In the genomic region with DNA sequence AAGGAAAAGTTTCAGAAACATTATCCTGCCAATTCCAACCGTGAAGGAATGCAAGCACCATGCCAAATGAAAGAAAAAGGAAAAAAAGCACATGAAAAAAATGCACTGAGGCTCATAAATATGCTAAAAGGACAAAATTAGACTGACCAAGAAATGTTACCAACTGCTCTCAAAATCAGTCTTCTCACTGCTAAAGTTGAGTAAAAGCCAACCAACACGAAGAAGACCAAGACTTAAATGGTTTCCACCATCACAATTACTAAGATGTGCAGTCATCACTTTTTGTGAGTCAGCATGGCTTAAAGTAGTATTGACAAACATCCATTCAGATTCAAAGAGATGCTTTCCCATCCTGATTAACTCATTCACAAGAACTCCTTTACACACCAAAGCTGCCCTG, we compare ENCODE assay signal across 28 cellular contexts. TPM values are rescaled to one million over a fixed set of nuclear protein-coding genes. Genes with fewer than 3 reads are reported as not detected.
DNase-seq lines count a peak whose midpoint lies in the region; ATAC-seq, FAIRE-seq and TF ChIP-seq lines count a peak whose summit lies in the region.
"Had no signal": no experiment of that assay in that cellular context is flagged by ENCODE, and none has a peak within 500 bp of the region (broad histone marks: within the 10 kb centered on the region; RNA-seq: fewer than 3 reads in every experiment).

No MANE protein-coding gene starts in this region.

- H3K4me3 Mint-ChIP-seq in activated T-cell treated with anti-CD3 and anti-CD28 coated beads, Interleukin-2, amount 50 U/mL, for 72 hours: no peak overlapping the region
- no peak overlapping the region for H3K4me3 Mint-ChIP-seq in astrocyte (ENCODE audit: unreplicated experiment)
- H3K4me3 Mint-ChIP-seq: activated naive CD4-positive, alpha-beta T cell treated with anti-CD3 and anti-CD28 coated beads, Interleukin-2, amount 50 U/mL, for 24 hours; central memory CD8-positive, alpha-beta T cell; natural killer cell had no signal

- H2AFZ ChIP-seq in astrocyte (ENCODE audit: low read depth, low read length): no peak overlapping the region

- peaks cover 3% of the 10 kb centered on the region for H3K4me1 ChIP-seq in astrocyte (ENCODE audit: insufficient read depth, low read length)
- H3K4me1 ChIP-seq in ovary (ENCODE audit: insufficient read depth): no peaks in the 10 kb centered on the region

- TF ChIP-seq POLR2A in ovary (IDR thresholded peaks at IDR 0.05): no peak

- peaks cover 4 to 10% of the 10 kb centered on the region in 2 donors for H3K36me3 Mint-ChIP-seq in activated T-cell treated with anti-CD3 and anti-CD28 coated beads, Interleukin-2, amount 50 U/mL, for 72 hours (ENCODE audit: insufficient read depth in 2 of 2)
- peaks cover 3% of the 10 kb centered on the region for H3K36me3 Mint-ChIP-seq in astrocyte (ENCODE audit: low read depth, unreplicated experiment)
- H3K36me3 Mint-ChIP-seq: natural killer cell had no signal

- WGBS in ovary, 3 donors: 5 to 8% (median 7%) methylated on average over 2 of the region's 2 CpGs

- TF ChIP-seq EP300 in ovary (IDR thresholded peaks at IDR 0.05): no peak

- H3K27ac Mint-ChIP-seq in activated T-cell treated with anti-CD3 and anti-CD28 coated beads, Interleukin-2, amount 50 U/mL, for 72 hours: no peak overlapping the region
- no peak overlapping the region for H3K27ac Mint-ChIP-seq in astrocyte (ENCODE audit: unreplicated experiment)
- H3K27ac Mint-ChIP-seq: activated naive CD4-positive, alpha-beta T cell treated with anti-CD3 and anti-CD28 coated beads, Interleukin-2, amount 50 U/mL, for 24 hours; activated T-helper 2 cell treated with anti-CD3 and anti-CD28 coated beads, Interferon-gamma antibody, Interleukin-2, Interleukin-4, amounts not matched to agents 10 μg/mL and 5 μg/mL and 100 μg/mL, durations not matched to agents 14 hours and 24 hours and 36 hours; natural killer cell had no signal

- no peak for FAIRE-seq in astrocyte (lab: Jason Lieb, UNC)
- FAIRE-seq: A204.1, kidney had no signal

- ATAC-seq in activated T-cell treated with anti-CD3 and anti-CD28 coated beads, Interleukin-2, amount 50 U/mL, for 72 hours (replicated peaks in 1 of 2): peak; percentile 51 to 88
- ATAC-seq: natural killer cell had no signal

- no peaks in the 10 kb centered on the region for H3K27me3 Mint-ChIP-seq in activated T-cell treated with anti-CD3 and anti-CD28 coated beads, Interleukin-2, amount 50 U/mL, for 72 hours (ENCODE audit: low read depth)
- no peaks in the 10 kb centered on the region for H3K27me3 Mint-ChIP-seq in astrocyte (ENCODE audit: low read depth, unreplicated experiment)
- H3K27me3 Mint-ChIP-seq: activated naive CD4-positive, alpha-beta T cell treated with anti-CD3 and anti-CD28 coated beads, Interleukin-2, amount 50 U/mL, for 24 hours; central memory CD8-positive, alpha-beta T cell had no signal

- H3K9ac ChIP-seq in astrocyte (ENCODE audit: low read length): no peak overlapping the region

- H4K20me1 ChIP-seq in astrocyte (ENCODE audit: insufficient read depth, low read length): peaks cover 29% of the 10 kb centered on the region

- no peaks in the 10 kb centered on the region for H3K36me3 ChIP-seq in astrocyte (ENCODE audit: insufficient read depth, low read length)
- no peaks in the 10 kb centered on the region for H3K36me3 ChIP-seq in ovary
- H3K36me3 ChIP-seq: tibial artery, WERI-Rb-1 had no signal

- intact Hi-C loops in ovary (cut with DNase I): loop anchor here in 1 of 4 donors (5.0 kb wide), 1 partner anchor 1339 kb away; no protein-coding TSS in a partner anchor

- H3K79me2 ChIP-seq in astrocyte (ENCODE audit: insufficient read depth, low read length): peaks cover 16% of the 10 kb centered on the region

- peaks cover 9 to 10% of the 10 kb centered on the region in 2 donors for H3K9me3 Mint-ChIP-seq in activated T-cell treated with anti-CD3 and anti-CD28 coated beads, Interleukin-2, amount 50 U/mL, for 72 hours
- peaks cover 13% of the 10 kb centered on the region for H3K9me3 Mint-ChIP-seq in astrocyte (ENCODE audit: unreplicated experiment)
- H3K9me3 Mint-ChIP-seq: central memory CD8-positive, alpha-beta T cell had no signal

- H3K4me1 Mint-ChIP-seq in activated T-cell treated with anti-CD3 and anti-CD28 coated beads, Interleukin-2, amount 50 U/mL, for 72 hours (ENCODE audit: low read depth): peaks cover 5% of the 10 kb centered on the region
- peaks cover 2% of the 10 kb centered on the region for H3K4me1 Mint-ChIP-seq in astrocyte (ENCODE audit: low read depth, unreplicated experiment)
- H3K4me1 Mint-ChIP-seq: natural killer cell had no signal

- no peak for DNase-seq in activated T-cell treated with anti-CD3 and anti-CD28 coated beads, Interleukin-2, amount 50 U/mL, for 72 hours
- DNase-seq in activated T-cell treated with anti-CD3 and anti-CD28 coated beads, Interleukin-2, amount 50 U/mL, for 1 hour: no peak
- DNase-seq in astrocyte (ENCODE audit: low read depth) (peak; percentile 54), fibroblast of peridontal ligament (ENCODE audit: extremely low read depth) (peak; percentile 56), ovary (no peak), hepatic stellate cell (ENCODE audit: low spot score) (no peak), HuH-7 (ENCODE audit: low spot score) (no peak)
- no peak for DNase-seq in activated CD8-positive, alpha-beta memory T cell treated with anti-CD3 and anti-CD28 coated beads, Interleukin-2, amount 50 U/mL, for 4 hours
- DNase-seq: aorta, C1 segment of cervical spinal cord, COR-L47, GDM1, GOT3, IMR-90, kidney, natural killer cell, NCI-H1092 treated with DMSO at 0.1 percent for 48 hours, NCI-H2029, NCI-H526, occipital lobe, SHP77, tibial artery, WERI-Rb-1 had no signal

- H3K27ac ChIP-seq in astrocyte (ENCODE audit: low read depth, low read length) (no peak overlapping the region), ovary (no peak overlapping the region)
- H3K27ac ChIP-seq: skin epidermis, tibial artery, WERI-Rb-1 had no signal

- H3K4me3 ChIP-seq in astrocyte (ENCODE audit: insufficient read depth, low read depth, low read length) (no peak overlapping the region), ovary (no peak overlapping the region)
- H3K4me3 ChIP-seq: skin epidermis, tibial artery had no signal

- no peak overlapping the region for H3K4me2 ChIP-seq in astrocyte (ENCODE audit: low read length)

- H3K27me3 ChIP-seq in astrocyte (ENCODE audit: insufficient read depth, low read length) (no peaks in the 10 kb centered on the region), ovary (no peaks in the 10 kb centered on the region)
- H3K27me3 ChIP-seq: tibial artery had no signal

- no peak for TF ChIP-seq CTCF in astrocyte (IDR thresholded peaks at IDR 0.05; ENCODE audit: insufficient read depth, low read depth, low read length)
- TF ChIP-seq CTCF in ovary (IDR thresholded peaks at IDR 0.05): no peak

- no peaks in the 10 kb centered on the region for H3K9me3 ChIP-seq in astrocyte (ENCODE audit: insufficient read depth, low read depth, low read length)
- no peaks in the 10 kb centered on the region for H3K9me3 ChIP-seq in ovary
- H3K9me3 ChIP-seq: tibial artery had no signal

RNA-seq across cellular contexts. Expression of gene CDYL2, which starts 16.4 kb away (rescaled TPM):
- total RNA-seq in activated T-cell treated with anti-CD3 and anti-CD28 coated beads, Interleukin-2, amount 50 U/mL, for 72 hours: 10 to 100 TPM; 35.9 to 44.3 TPM
- total RNA-seq in astrocyte (20.9 and 26.5 TPM in 2 replicates), ovary (1 to 10 TPM in 6 of 7 donors, under 1 TPM in 1; 0.48 to 4.4 (median 2.4) TPM)
- polyA plus RNA-seq in ovary: 1 to 10 TPM in 1 of 2 donors, under 1 TPM in 1; 0.61 to 1.8 TPM

Comparison
In these comparisons a context has a peak if more than half of its experiments do, and no peak if none do; other contexts are left out.
1. DNase-seq: peak in astrocyte (single experiment) and fibroblast of peridontal ligament (single experiment); none in activated T-cell treated with anti-CD3 and anti-CD28 coated beads, Interleukin-2, amount 50 U/mL, for 72 hours (0 of 2), activated T-cell treated with anti-CD3 and anti-CD28 coated beads, Interleukin-2, amount 50 U/mL, for 1 hour (single experiment), ovary (0 of 5), activated CD8-positive, alpha-beta memory T cell treated with anti-CD3 and anti-CD28 coated beads, Interleukin-2, amount 50 U/mL, for 4 hours (single experiment), hepatic stellate cell (single experiment) and HuH-7 (single experiment).